21 cellular contexts compared by ENCODE assay signal in the genomic region with DNA sequence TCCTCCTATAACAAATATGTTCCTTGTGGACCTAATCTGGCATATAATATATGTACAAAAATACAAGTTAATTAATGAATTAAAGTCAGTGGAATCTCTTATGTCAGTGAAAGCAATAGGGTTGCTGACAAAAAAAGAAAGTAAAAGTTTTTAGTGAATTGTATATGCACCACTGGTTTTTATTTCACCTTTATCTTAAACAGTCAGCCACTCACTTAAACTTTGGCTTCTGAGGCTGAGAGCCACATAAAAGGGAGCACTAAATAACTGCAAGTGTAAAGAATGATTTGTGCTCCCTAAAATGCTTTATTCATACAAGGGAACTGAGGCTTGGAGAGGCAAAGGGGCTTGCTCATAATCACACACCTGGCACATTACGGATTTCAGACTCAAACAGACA. TPM values are rescaled to one million over a fixed set of nuclear protein-coding genes. Genes with fewer than 3 reads are reported as not detected.
DNase-seq lines count a peak whose midpoint lies in the region; ATAC-seq, FAIRE-seq and TF ChIP-seq lines count a peak whose summit lies in the region.
"Had no signal": no experiment of that assay in that cellular context is flagged by ENCODE, and none has a peak within 500 bp of the region (broad histone marks: within the 10 kb centered on the region; RNA-seq: fewer than 3 reads in every experiment).

No MANE protein-coding gene starts in this region.

- H3K36me3 Mint-ChIP-seq in memory B cell: no peaks in the 10 kb centered on the region
- no peaks in the 10 kb centered on the region for H3K36me3 Mint-ChIP-seq in activated naive CD4-positive, alpha-beta T cell treated with anti-CD3 and anti-CD28 coated beads, Interleukin-2, amount 10 ng/mL, durations not matched to agents 7 days and 5 days

- no peak for FAIRE-seq in GM12891 (lab: Jason Lieb, UNC)
- FAIRE-seq: A549 had no signal

- TF ChIP-seq POLR2A in GM12891 (IDR thresholded peaks at IDR 0.05; ENCODE audit: low read depth, low read length): no peak

- peaks cover 2% of the 10 kb centered on the region for H3K27me3 Mint-ChIP-seq in memory B cell
- peaks cover 17% of the 10 kb centered on the region for H3K27me3 Mint-ChIP-seq in activated naive CD4-positive, alpha-beta T cell treated with anti-CD3 and anti-CD28 coated beads, Interleukin-2, amount 10 ng/mL, durations not matched to agents 7 days and 5 days

- H3K27ac Mint-ChIP-seq in memory B cell: peak overlapping the region; percentile 18
- no peak overlapping the region for H3K27ac Mint-ChIP-seq in activated naive CD4-positive, alpha-beta T cell treated with anti-CD3 and anti-CD28 coated beads, Interleukin-2, amount 10 ng/mL, durations not matched to agents 7 days and 5 days
- H3K27ac Mint-ChIP-seq: CD4-positive, alpha-beta T cell; H9 had no signal

- no peak overlapping the region for H3K9ac ChIP-seq in BLaER1

- 0 out of 2 replicates have a peak, but pooled peaks cover 4% of the 10 kb centered on the region for H3K9me3 ChIP-seq in BLaER1
- H3K9me3 ChIP-seq: A549 had no signal

- no peak overlapping the region for H3K4me3 ChIP-seq in BLaER1
- H3K4me3 ChIP-seq: A549 had no signal

- peaks cover 44% of the 10 kb centered on the region for H3K4me1 ChIP-seq in BLaER1
- H3K4me1 ChIP-seq: A549 had no signal

- no peaks in the 10 kb centered on the region for H4K20me1 ChIP-seq in BLaER1

- H3K4me1 Mint-ChIP-seq in memory B cell: peaks cover 28% of the 10 kb centered on the region
- peaks cover 5% of the 10 kb centered on the region for H3K4me1 Mint-ChIP-seq in activated naive CD4-positive, alpha-beta T cell treated with anti-CD3 and anti-CD28 coated beads, Interleukin-2, amount 10 ng/mL, durations not matched to agents 7 days and 5 days
- H3K4me1 Mint-ChIP-seq: H9 had no signal

- ATAC-seq in memory B cell (ENCODE audit: low read depth) (no peak), HG03520 (IDR thresholded peaks at IDR 0.05; ENCODE audit: unreplicated experiment) (no peak)
- ATAC-seq: A549 had no signal

- CTCF ChIA-PET in activated naive CD4-positive, alpha-beta T cell treated with anti-CD3 and anti-CD28 coated beads, Interleukin-2, amount 10 ng/mL, durations not matched to agents 7 days and 5 days (lab: Charles Lee): no interaction called here

- H3K9me3 Mint-ChIP-seq in memory B cell: no peaks in the 10 kb centered on the region
- H3K9me3 Mint-ChIP-seq in activated naive CD4-positive, alpha-beta T cell treated with anti-CD3 and anti-CD28 coated beads, Interleukin-2, amount 10 ng/mL, durations not matched to agents 7 days and 5 days: no peaks in the 10 kb centered on the region
- H3K9me3 Mint-ChIP-seq: CD4-positive, alpha-beta T cell; H9 had no signal

- no peaks in the 10 kb centered on the region; the same call in 1 of the 2 replicates for H3K27me3 ChIP-seq in BLaER1

- DNase-seq in GM12891 (ENCODE audit: insufficient read length, low spot score) (no peak), NAMALWA (ENCODE audit: low spot score) (peak; percentile 24), memory B cell (ENCODE audit: low spot score in 2 of 2) (no peak), occipital lobe (lab: John Stamatoyannopoulos, UW) (no peak), DMS79 (lab: John Stamatoyannopoulos, UW) (no peak)
- DNase-seq in activated naive CD4-positive, alpha-beta T cell treated with anti-CD3 and anti-CD28 coated beads, Interleukin-2, amount 10 ng/mL, durations not matched to agents 7 days and 5 days: no peak
- DNase-seq: Calu3; CD4-positive, alpha-beta T cell; DMS79 treated with DMSO at 0.1 percent for 48 hours; GDM1; H9; NCI-H1092 treated with DMSO at 0.1 percent for 48 hours; NCI-H187; NCI-H446; NCI-H774; SHP77 treated with DMSO at 0.1 percent for 48 hours had no signal

- H3K36me3 ChIP-seq in BLaER1: no peaks in the 10 kb centered on the region

- H3K27ac ChIP-seq in BLaER1: peak overlapping the region; percentile 72
- H3K27ac ChIP-seq: A549 had no signal

- H3K4me3 Mint-ChIP-seq in memory B cell: no peak overlapping the region
- H3K4me3 Mint-ChIP-seq in activated naive CD4-positive, alpha-beta T cell treated with anti-CD3 and anti-CD28 coated beads, Interleukin-2, amount 10 ng/mL, durations not matched to agents 7 days and 5 days: no peak overlapping the region
- H3K4me3 Mint-ChIP-seq: CD4-positive, alpha-beta T cell; H9 had no signal

- peak overlapping the region; percentile 74 for H3K4me2 ChIP-seq in BLaER1
- H3K4me2 ChIP-seq: A549 had no signal

TF ChIP-seq in GM12891, 5 proteins besides CTCF, POLR2A, EP300 and RAD21:
- TF ChIP-seq PAX5 (IDR thresholded peaks at IDR 0.05; ENCODE audit: insufficient read depth, low read length, severe bottlenecking): peak; percentile 39
- TF ChIP-seq SPI1 (IDR thresholded peaks at IDR 0.05; ENCODE audit: low read depth, low read length): no peak
- TF ChIP-seq TAF1 (IDR thresholded peaks at IDR 0.05; ENCODE audit: low read depth, low read length): no peak

RNA-seq across cellular contexts. Expression of a gene that starts 9.9 kb away (rescaled TPM):
- polyA plus RNA-seq in GM12891 (2012; ENCODE audit: low read depth, missing spikeins): 0.14 TPM
- total RNA-seq in occipital lobe: 8.4 TPM
- total RNA-seq: Calu3, HT1080, M059J had no signal
- polyA plus RNA-seq: A549 had no signal
